ENCODE assay signal across 12 cellular contexts in genomic region chr16:14487579-14487978, GRCh38.
DNase-seq lines count a peak whose midpoint lies in the region; ATAC-seq and TF ChIP-seq lines count a peak whose summit lies in the region.
"Had no signal": no experiment of that assay in that cellular context is flagged by ENCODE, and none has a peak within 500 bp of the region (broad histone marks: within the 10 kb centered on the region; RNA-seq: fewer than 3 reads in every experiment).

No MANE protein-coding gene starts in this region.

- H3K36me3 Mint-ChIP-seq in H9 (ENCODE audit: insufficient read depth in 1 of 3, low read depth in 3 of 3) (peaks cover 0 to 1% (median 0%) of the 10 kb centered on the region in 3 experiments; a peak in 1 of 7 replicates), WTC11 (no peaks in the 10 kb centered on the region)

- H3K14ac ChIP-seq in H9 (ENCODE audit: insufficient read depth, low read length), result no peak overlapping the region

- H2BK12ac ChIP-seq in H9 (ENCODE audit: insufficient read length, low read depth, low read length), result no peak overlapping the region

- H2BK5ac ChIP-seq in H9 (ENCODE audit: insufficient read length, low read length), result no peak overlapping the region

- H3K9me3 Mint-ChIP-seq in H9 (no peaks in the 10 kb centered on the region), WTC11 (no peaks in the 10 kb centered on the region)

- no peaks in the 10 kb centered on the region for H3K36me3 ChIP-seq in A673 (ENCODE audit: insufficient read depth, low read length, poor library complexity, severe bottlenecking)
- peaks cover 0 to 3% of the 10 kb centered on the region in 2 donors for H3K36me3 ChIP-seq in left lung

- TF ChIP-seq CTCF in A673 (conservative IDR thresholded peaks at IDR 0.05; ENCODE audit: low read depth, low read length) (no peak), H9 (conservative IDR thresholded peaks at IDR 0.05) (no peak), WTC11 (IDR thresholded peaks at IDR 0.05) (no peak), left lung (IDR thresholded peaks at IDR 0.05) (no peak)

- H3K27ac Mint-ChIP-seq in H9 (peak overlapping the region in 2 of 3 experiments; percentile 47 to 56; a peak in 3 of 7 replicates), WTC11 (peak overlapping the region; percentile 87)

- no peak overlapping the region for H3K56ac ChIP-seq in H9 (ENCODE audit: insufficient read length, low read depth, low read length)

- no peak overlapping the region for H3K4me2 ChIP-seq in H9 (ENCODE audit: insufficient read depth, insufficient read length, low read length)
- H3K4me2 ChIP-seq: KMS-11 had no signal

- no peak overlapping the region for H2BK15ac ChIP-seq in H9 (ENCODE audit: low read depth, low read length)

- no peaks in the 10 kb centered on the region for H4K20me1 ChIP-seq in H9 (ENCODE audit: control insufficient read depth, insufficient read depth, insufficient read length)

- H3K4ac ChIP-seq in H9 (ENCODE audit: low read depth, low read length), result no peak overlapping the region

- ATAC-seq in WTC11, result no peak
- peak; percentile 91 for ATAC-seq in left colon
- ATAC-seq in left lung, result no peak
- ATAC-seq in GM19035 (IDR thresholded peaks at IDR 0.05; ENCODE audit: unreplicated experiment), result no peak

- H3K27me3 ChIP-seq in A673 (replicated peaks; ENCODE audit: insufficient read depth, low read depth, low read length, poor library complexity), result no peaks in the 10 kb centered on the region
- H3K27me3 ChIP-seq in H9 (ENCODE audit: insufficient read depth, low read length), result no peaks in the 10 kb centered on the region
- no peaks in the 10 kb centered on the region for H3K27me3 ChIP-seq in left lung

- no peaks in the 10 kb centered on the region for H3K9me3 ChIP-seq in A673 (ENCODE audit: low read depth, low read length, poor library complexity, severe bottlenecking)
- no peaks in the 10 kb centered on the region for H3K9me3 ChIP-seq in H9 (ENCODE audit: control insufficient read depth, low read depth, low read length)
- H3K9me3 ChIP-seq in left lung, result no peaks in the 10 kb centered on the region

- H2BK20ac ChIP-seq in H9 (ENCODE audit: low read depth, low read length, poor library complexity, severe bottlenecking), result no peak overlapping the region

- H3T11ph ChIP-seq in H9 (ENCODE audit: low read length), result no peak overlapping the region

- H3K4me1 ChIP-seq in A673 (ENCODE audit: insufficient read depth, low read length, poor library complexity, severe bottlenecking), result peaks cover 33% of the 10 kb centered on the region
- peaks cover 8% of the 10 kb centered on the region; the same call in 1 of the 2 replicates for H3K4me1 ChIP-seq in H9 (ENCODE audit: insufficient read depth, low read length)
- H3K4me1 ChIP-seq in left lung, result peaks cover 5 to 20% of the 10 kb centered on the region in 2 donors

- H3K4me3 ChIP-seq in A673 (ENCODE audit: low read depth, low read length, poor library complexity, severe bottlenecking) (peak overlapping the region; percentile 35), left lung (no peak overlapping the region)

- no peak overlapping the region for H2AK5ac ChIP-seq in H9 (ENCODE audit: insufficient read length, low read length)

- DNase-seq in A673 (ENCODE audit: low spot score) (peak; percentile 34), H9 (no peak), WTC11 (ENCODE audit: low spot score) (no peak), left colon (no peak), left lung (no peak), anterior cingulate cortex (lab: John Stamatoyannopoulos, UW) (no peak), RKO (ENCODE audit: low spot score) (no peak)
- DNase-seq: activated CD4-positive, alpha-beta T cell treated with anti-CD3 and anti-CD28 coated beads for 48 hours; DMS79; NK-92 treated with Interleukin-12 subunit alpha and Interleukin-12 subunit beta, amount 100 ng/mL, for 24 hours had no signal

- no peak overlapping the region for H4K8ac ChIP-seq in H9 (replicated peaks; ENCODE audit: insufficient read length, low read depth, low read length)

- POLR2A ChIA-PET in A673 (lab: Charles Lee; ENCODE audit: low non-redundant PET) (interaction anchor here (0.6 kb wide), 1 partner anchor 585 kb away, joined by 3 read pairs; no protein-coding TSS in a partner anchor), WTC11 (lab: Charles Lee) (no interaction called here)

- H3K9ac ChIP-seq in H9 (ENCODE audit: extremely low read depth, insufficient read length, low read length), result no peak overlapping the region
- H3K9ac ChIP-seq: KMS-11 had no signal

- H3K4me3 Mint-ChIP-seq in H9 (no peak overlapping the region), WTC11 (no peak overlapping the region)

- no peaks in the 10 kb centered on the region for H3K23me2 ChIP-seq in H9 (ENCODE audit: insufficient read length, low read depth, low read length, poor library complexity, severe bottlenecking)

- H3K27me3 Mint-ChIP-seq in H9 (ENCODE audit: low read depth) (no peaks in the 10 kb centered on the region), WTC11 (ENCODE audit: low read depth) (no peaks in the 10 kb centered on the region)

- no peak overlapping the region for H2AFZ ChIP-seq in H9 (ENCODE audit: low read length)

- H3K79me1 ChIP-seq in H9 (ENCODE audit: insufficient read depth, low read depth, low read length, poor library complexity, severe bottlenecking), result no peaks in the 10 kb centered on the region

- intact Hi-C loops in A673 (cut with micrococcal nuclease; ENCODE audit: unreplicated experiment), result no loop called here
- intact Hi-C loops in left colon (cut with DNase I, micrococcal nuclease), result no loop called here
- intact Hi-C loops in left lung (cut with DNase I), result no loop called here

- no peak overlapping the region for H3K18ac ChIP-seq in H9 (ENCODE audit: insufficient read length, low read depth, low read length)

- CTCF ChIA-PET in A673 (lab: Charles Lee), result no interaction called here
- CTCF ChIA-PET in WTC11 (lab: Charles Lee), result interaction anchor here (0.7 to 2.9 kb wide), 2 partner anchors 29 to 176 kb away, joined by 4 to 9 read pairs; no protein-coding TSS in a partner anchor

- no peak overlapping the region for H4K91ac ChIP-seq in H9 (ENCODE audit: insufficient read length, low read depth, low read length)

- H3K79me2 ChIP-seq in H9 (ENCODE audit: insufficient read depth, low read length), result no peaks in the 10 kb centered on the region

- no CpG with 5 or more reads among the region's 3 CpGs for WGBS in H9 (ENCODE audit: extremely low coverage, insufficient read length, low lambda C conversion rate)

- H3K27ac ChIP-seq in A673 (ENCODE audit: low read depth, low read length, poor library complexity, severe bottlenecking), result peak overlapping the region; percentile 71
- no peak overlapping the region for H3K27ac ChIP-seq in H9 (ENCODE audit: insufficient read length, low read depth, low read length)
- peak overlapping the region in 1 of 2 donors; percentile 51 for H3K27ac ChIP-seq in left lung
- H3K27ac ChIP-seq: KMS-11 had no signal

- H2BK120ac ChIP-seq in H9 (ENCODE audit: low read depth, low read length, poor library complexity, severe bottlenecking), result no peak overlapping the region

- H3K23ac ChIP-seq in H9 (ENCODE audit: insufficient read length, low read depth, low read length), result no peak overlapping the region

- BruUV-seq in A673 (replicated peaks; lab: Mats Ljungman, UMichigan), result no TSS peak

- H4K5ac ChIP-seq in H9 (ENCODE audit: insufficient read length, low read depth, low read length), result no peak overlapping the region

- peaks cover 38 to 40% of the 10 kb centered on the region in 2 experiments for H3K4me1 Mint-ChIP-seq in H9
- H3K4me1 Mint-ChIP-seq in WTC11, result peaks cover 39% of the 10 kb centered on the region

TF ChIP-seq in WTC11, 78 proteins besides CTCF, POLR2A, EP300 and RAD21:
- TF ChIP-seq ZNF121 (CRISPR knock-in tag; IDR thresholded peaks at IDR 0.05) (no peak), JUN (CRISPR knock-in tag; IDR thresholded peaks at IDR 0.05) (no peak), GTF2I (CRISPR knock-in tag; conservative IDR thresholded peaks at IDR 0.05) (no peak)
